8 cellular contexts compared by ENCODE assay signal in the genomic region with DNA sequence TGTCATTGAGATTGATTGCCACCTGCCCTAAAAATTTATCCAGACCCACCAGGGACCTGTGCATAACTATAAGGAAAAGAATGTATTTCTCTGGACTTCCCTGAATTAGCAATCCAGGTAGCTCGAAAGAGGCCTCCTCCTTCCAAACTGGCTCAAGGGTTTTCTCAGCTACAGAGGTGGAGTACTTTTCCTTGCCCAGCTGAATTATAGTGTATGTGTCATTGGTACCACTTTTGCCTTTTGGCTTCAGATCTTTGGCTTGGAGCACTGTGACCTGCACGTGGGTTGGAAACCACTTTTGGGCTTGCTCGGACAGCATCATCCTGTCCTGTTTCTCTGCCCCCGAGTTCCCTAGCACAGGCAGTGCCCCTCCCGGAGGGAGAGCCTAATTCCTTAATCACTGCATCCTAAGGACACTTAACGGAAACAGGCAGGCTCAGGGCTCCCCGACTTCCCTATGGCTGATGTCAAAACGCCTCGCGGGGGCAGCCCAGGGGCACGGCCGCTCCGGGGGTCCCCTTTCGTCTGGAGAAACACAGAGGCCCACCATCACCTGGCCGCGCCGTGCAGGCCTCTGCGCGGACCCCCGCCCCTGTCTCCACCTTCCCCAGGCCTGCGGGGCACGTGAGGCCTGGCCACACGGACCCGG. TPM values are rescaled to one million over a fixed set of nuclear protein-coding genes. Genes with fewer than 3 reads are reported as not detected.
A peak's percentile ranks its signal among the peaks of the same experiment; 100 is the strongest.
DNase-seq lines count a peak whose midpoint lies in the region; TF ChIP-seq lines count a peak whose summit lies in the region.

No MANE protein-coding gene starts in this region.

- TF ChIP-seq CTCF in WERI-Rb-1 (IDR thresholded peaks at IDR 0.05; ENCODE audit: low read depth, low read length), result no peak
- TF ChIP-seq CTCF in colonic mucosa (IDR thresholded peaks at IDR 0.05), result no peak

- no peaks in the 10 kb centered on the region for H3K4me1 ChIP-seq in ES-I3 (ENCODE audit: insufficient read depth, low read length)
- H3K4me1 ChIP-seq in colonic mucosa, result peaks cover 4% of the 10 kb centered on the region

- intact Hi-C loops in colonic mucosa (cut with DNase I), result no loop called here

- H3K9ac ChIP-seq in ES-I3 (ENCODE audit: low read depth, low read length), result peak overlapping the region; percentile 84
- peak overlapping the region; percentile 68 to 75 for H3K9ac ChIP-seq in colonic mucosa (ENCODE audit: low read depth in 2 of 2, low read length in 2 of 2)

- no peaks in the 10 kb centered on the region for H3K27me3 ChIP-seq in WERI-Rb-1 (ENCODE audit: insufficient read depth, low read depth, severe bottlenecking)
- no peaks in the 10 kb centered on the region for H3K27me3 ChIP-seq in colonic mucosa

- peak overlapping the region; percentile 93 for H3K27ac ChIP-seq in WERI-Rb-1
- H3K27ac ChIP-seq in colonic mucosa, result peak overlapping the region; percentile 79

- H3K9me3 ChIP-seq in ES-I3 (ENCODE audit: control insufficient read depth, insufficient read depth, low read length), result no peaks in the 10 kb centered on the region
- no peaks in the 10 kb centered on the region for H3K9me3 ChIP-seq in WERI-Rb-1 (ENCODE audit: severe bottlenecking)
- no peaks in the 10 kb centered on the region for H3K9me3 ChIP-seq in colonic mucosa

- DNase-seq in H4 (ENCODE audit: low spot score) (peak; percentile 33), LHCN-M2 (ENCODE audit: low read depth) (peak; percentile 54), WERI-Rb-1 (peak; percentile 58), colonic mucosa (peak; percentile 45), left kidney (ENCODE audit: low read depth, low spot score) (peak; percentile 71), GM19238 (ENCODE audit: insufficient read length, low spot score) (no peak)
- DNase-seq in stimulated activated CD4-positive, alpha-beta T cell treated with anti-CD3 and anti-CD28 coated beads, Interleukin-4, amount 100 ng/mL, for 1 hour, result peak; percentile 25

- H3K4me3 ChIP-seq in WERI-Rb-1 (ENCODE audit: low read depth, low read length) (peak overlapping the region; percentile 66), colonic mucosa (peak overlapping the region; percentile 88)

- no peaks in the 10 kb centered on the region for H3K36me3 ChIP-seq in ES-I3 (ENCODE audit: insufficient read depth, low read length)
- H3K36me3 ChIP-seq in WERI-Rb-1, result peaks cover 3% of the 10 kb centered on the region; the same call in 1 of the 2 replicates
- no peaks in the 10 kb centered on the region for H3K36me3 ChIP-seq in colonic mucosa

RNA-seq across cellular contexts. Expression of gene RAB11FIP2, which starts 0.8 kb away (rescaled TPM):
- total RNA-seq in H4 (2014; rRNA removed; shearing (Covaris generic)), result 7.6 and 11.2 TPM in 2 replicates
- total RNA-seq in LHCN-M2 (2014; rRNA removed) (13.2 and 13.7 TPM in 2 replicates), colonic mucosa (1 to 10 TPM; 4.7 to 7.5 TPM)
- 2.6 TPM for polyA plus RNA-seq in LHCN-M2 (2012)
